In the genomic region with DNA sequence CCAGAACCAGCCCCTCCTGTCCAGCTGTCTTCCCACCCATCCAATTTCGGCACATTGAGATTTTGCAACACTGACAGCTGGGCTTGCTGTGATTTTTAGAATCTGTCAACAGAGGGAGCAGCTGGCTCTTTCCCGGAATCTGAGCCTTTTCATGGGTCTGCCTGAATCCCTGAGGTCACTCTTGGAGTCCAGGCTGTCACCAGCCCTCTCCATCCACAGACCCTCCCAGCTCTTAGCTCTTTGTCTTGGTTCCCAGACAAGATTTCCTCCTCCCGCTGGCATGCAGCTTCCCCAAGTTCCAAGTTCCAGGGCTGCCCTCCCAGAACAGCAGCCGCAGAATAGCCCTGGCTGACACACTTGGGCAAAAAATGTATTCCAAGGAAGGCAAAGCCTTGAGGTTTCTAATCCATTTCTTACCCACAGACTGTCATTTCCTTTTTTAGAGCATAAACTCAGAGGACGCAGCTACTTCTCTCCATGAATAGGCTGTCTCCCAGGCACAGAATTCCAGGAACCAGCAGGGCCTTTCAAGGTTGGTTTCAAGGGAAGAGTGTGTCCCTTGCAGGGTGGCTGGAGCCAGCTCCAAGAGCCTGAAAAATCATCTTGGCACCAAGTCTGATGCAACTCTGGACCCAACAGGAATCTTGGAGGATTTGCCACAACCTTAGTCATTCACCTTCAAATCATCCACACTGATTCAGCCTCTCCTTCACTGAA, we compare ENCODE assay signal across 9 cellular contexts. TPM values are rescaled to one million over a fixed set of nuclear protein-coding genes. Genes with fewer than 3 reads are reported as not detected.
A peak's percentile ranks its signal among the peaks of the same experiment; 100 is the strongest.
DNase-seq lines count a peak whose midpoint lies in the region; ATAC-seq and TF ChIP-seq lines count a peak whose summit lies in the region.
"Had no signal": no experiment of that assay in that cellular context is flagged by ENCODE, and none has a peak within 500 bp of the region (broad histone marks: within the 10 kb centered on the region; RNA-seq: fewer than 3 reads in every experiment).

No MANE protein-coding gene starts in this region.

- H3K9me3 Mint-ChIP-seq in CD14-positive monocyte = peaks cover 0 to 5% (median 0%) of the 10 kb centered on the region in 7 donors

- ATAC-seq in GM19328 (IDR thresholded peaks at IDR 0.05; ENCODE audit: unreplicated experiment) = no peak
- no peak for ATAC-seq in HG03354 (IDR thresholded peaks at IDR 0.05; ENCODE audit: poor library complexity, severe bottlenecking, unreplicated experiment)

- no peak for DNase-seq in CD14-positive monocyte (ENCODE audit: low spot score)
- peak; percentile 64 for DNase-seq in NCI-H2196 (lab: John Stamatoyannopoulos, UW; ENCODE audit: unreplicated experiment)
- peak; percentile 69 for DNase-seq in midbrain (lab: John Stamatoyannopoulos, UW)
- DNase-seq in prostate gland (ENCODE audit: low spot score) = no peak
- no peak for DNase-seq in activated CD4-positive, CD25-positive, alpha-beta regulatory T cell treated with anti-CD3 and anti-CD28 coated beads, Interleukin-2, amount 50 U/mL, for 72 hours

- TF ChIP-seq POLR2A in prostate gland (IDR thresholded peaks at IDR 0.05) = no peak

- H3K4me1 ChIP-seq in endocrine pancreas (ENCODE audit: control insufficient read depth, insufficient read depth, low read length) (no peaks in the 10 kb centered on the region), prostate gland (replicated peaks) (no peaks in the 10 kb centered on the region)

- H3K36me3 ChIP-seq in endocrine pancreas (ENCODE audit: control insufficient read depth, insufficient read depth, low read length) (no peaks in the 10 kb centered on the region), prostate gland (no peaks in the 10 kb centered on the region)

- no peaks in the 10 kb centered on the region for H3K36me3 Mint-ChIP-seq in CD14-positive monocyte

- H3K9me3 ChIP-seq in endocrine pancreas (ENCODE audit: control insufficient read depth, low read length) = no peaks in the 10 kb centered on the region
- no peaks in the 10 kb centered on the region for H3K9me3 ChIP-seq in prostate gland

- peak; percentile 42 for TF ChIP-seq CTCF in CD14-positive monocyte (IDR thresholded peaks at IDR 0.05)
- TF ChIP-seq CTCF in prostate gland (IDR thresholded peaks at IDR 0.05) = peak in 1 of 4 experiments; percentile 16

- peak overlapping the region; percentile 16 for H3K9ac ChIP-seq in endocrine pancreas (ENCODE audit: control insufficient read depth, insufficient read depth, low read length)

- intact Hi-C loops in CD14-positive monocyte (cut with micrococcal nuclease) = no loop called here
- intact Hi-C loops in prostate gland (cut with DNase I) = no loop called here

- WGBS in prostate gland = 45% methylated on average over 5 of the region's 5 CpGs

- H3K4me1 Mint-ChIP-seq in CD14-positive monocyte = peaks cover 24% of the 10 kb centered on the region

- H3K4me3 Mint-ChIP-seq in CD14-positive monocyte = no peak overlapping the region

- H3K4me3 ChIP-seq in endocrine pancreas (ENCODE audit: control insufficient read depth, insufficient read depth, low read length) = no peak overlapping the region
- no peak overlapping the region for H3K4me3 ChIP-seq in prostate gland
- H3K4me3 ChIP-seq: skin epidermis had no signal

- H3K27ac ChIP-seq in prostate gland = no peak overlapping the region

- H3K27ac Mint-ChIP-seq in CD14-positive monocyte = peak overlapping the region in 2 of 7 donors; percentile 17 to 36

- H3K27me3 ChIP-seq in endocrine pancreas (ENCODE audit: control insufficient read depth, insufficient read depth, low read length) (no peaks in the 10 kb centered on the region), prostate gland (replicated peaks; ENCODE audit: insufficient read depth) (no peaks in the 10 kb centered on the region)

- H3K27me3 Mint-ChIP-seq in CD14-positive monocyte (ENCODE audit: low read depth in 3 of 3) = peaks cover 12 to 33% (median 23%) of the 10 kb centered on the region in 3 donors

RNA-seq across cellular contexts. Expression of gene TMEM61, which starts 7.1 kb away (rescaled TPM):
- polyA plus RNA-seq in CD14-positive monocyte = not detected
- total RNA-seq in prostate gland = 1 to 10 TPM; 2.4 to 5.4 TPM

RNA-seq across cellular contexts. Expression of gene BSND, which starts 25.4 kb away (rescaled TPM):
- not detected for polyA plus RNA-seq in CD14-positive monocyte
- total RNA-seq in prostate gland = under 1 TPM in 1 of 2 donors, not detected in 1; 0.11 TPM

Comparison
In these comparisons a context has a peak if more than half of its experiments do, and no peak if none do; other contexts are left out.
1. DNase-seq: peak in NCI-H2196 (single experiment) and midbrain (single experiment); none in CD14-positive monocyte (single experiment), prostate gland (single experiment) and activated CD4-positive, CD25-positive, alpha-beta regulatory T cell treated with anti-CD3 and anti-CD28 coated beads, Interleukin-2, amount 50 U/mL, for 72 hours (single experiment).